In genomic region chr15:89899951-89900567, GRCh38 we compare ENCODE assay signal across 32 cellular contexts. TPM values are rescaled to one million over a fixed set of nuclear protein-coding genes. Genes with fewer than 3 reads are reported as not detected.
"Had no signal": no experiment of that assay in that cellular context is flagged by ENCODE, and none has a peak within 500 bp of the region (broad histone marks: within the 10 kb centered on the region; RNA-seq: fewer than 3 reads in every experiment).

No MANE protein-coding gene starts in this region.

- H3K9ac ChIP-seq: parathyroid adenoma had no signal

- H3K9me3 Mint-ChIP-seq: activated B cell treated with CpG ODN at 0.5 μM for 24 hours; activated CD8-positive, alpha-beta T cell treated with anti-CD3 and anti-CD28 coated beads for 36 hours; activated naive CD4-positive, alpha-beta T cell treated with anti-CD3 and anti-CD28 coated beads for 36 hours; activated naive CD8-positive, alpha-beta T cell treated with anti-CD3 and anti-CD28 coated beads for 36 hours; mesothelial cell of epicardium; naive thymus-derived CD8-positive, alpha-beta T cell; neural crest cell; stimulated activated naive CD8-positive, alpha-beta T cell treated with anti-CD3 and anti-CD28 coated beads, Interleukin-15, Interleukin-2, amounts not matched to agents 100 ng/mL and 50 ng/mL, for 24 hours; T-helper 1 cell treated with Interleukin-12 subunit alpha and Interleukin-12 subunit beta and Interleukin-4 antibody, amounts not matched to agents 30 μg/mL and 1 μg/mL, for 36 hours had no signal

- H3K27me3 Mint-ChIP-seq: activated CD8-positive, alpha-beta T cell treated with anti-CD3 and anti-CD28 coated beads for 36 hours; activated naive CD8-positive, alpha-beta T cell treated with anti-CD3 and anti-CD28 coated beads for 36 hours; stimulated activated naive CD8-positive, alpha-beta T cell treated with anti-CD3 and anti-CD28 coated beads, Interleukin-15, Interleukin-2, amounts not matched to agents 100 ng/mL and 50 ng/mL, for 24 hours had no signal

- H3K4me1 Mint-ChIP-seq: activated B cell treated with CpG ODN at 0.5 μM for 24 hours, mesothelial cell of epicardium, neural crest cell had no signal

- H3K4me1 ChIP-seq: adrenal gland, body of pancreas, parathyroid adenoma, psoas muscle, uterus had no signal

- H3K36me3 Mint-ChIP-seq: activated CD8-positive, alpha-beta memory T cell treated with anti-CD3 and anti-CD28 coated beads, Interleukin-2, amount 10 ng/mL, durations not matched to agents 7 days and 5 days; activated naive CD8-positive, alpha-beta T cell treated with anti-CD3 and anti-CD28 coated beads for 36 hours; naive thymus-derived CD8-positive, alpha-beta T cell had no signal

- H3K4me3 Mint-ChIP-seq: activated B cell treated with CpG ODN at 0.5 μM for 24 hours; activated CD8-positive, alpha-beta memory T cell treated with anti-CD3 and anti-CD28 coated beads, Interleukin-2, amount 10 ng/mL, durations not matched to agents 7 days and 5 days; activated CD8-positive, alpha-beta T cell treated with anti-CD3 and anti-CD28 coated beads for 36 hours; activated naive CD4-positive, alpha-beta T cell treated with anti-CD3 and anti-CD28 coated beads for 36 hours; activated naive CD8-positive, alpha-beta T cell treated with anti-CD3 and anti-CD28 coated beads for 36 hours; mesothelial cell of epicardium; naive thymus-derived CD8-positive, alpha-beta T cell; neural crest cell; stimulated activated naive CD8-positive, alpha-beta T cell treated with anti-CD3 and anti-CD28 coated beads, Interleukin-15, Interleukin-2, amounts not matched to agents 100 ng/mL and 50 ng/mL, for 24 hours; T-helper 1 cell treated with Interleukin-12 subunit alpha and Interleukin-12 subunit beta and Interleukin-4 antibody, amounts not matched to agents 30 μg/mL and 1 μg/mL, for 36 hours had no signal

- H3K4me2 ChIP-seq: smooth muscle cell had no signal

- H3K36me3 ChIP-seq: uterus had no signal

- ATAC-seq: activated CD8-positive, alpha-beta memory T cell treated with anti-CD3 and anti-CD28 coated beads, Interleukin-2, amount 10 ng/mL, durations not matched to agents 7 days and 5 days; activated CD8-positive, alpha-beta T cell treated with anti-CD3 and anti-CD28 coated beads for 36 hours; body of pancreas; naive thymus-derived CD8-positive, alpha-beta T cell; psoas muscle had no signal

- H3K27ac ChIP-seq: adrenal gland, body of pancreas, cardiac muscle cell, coronary artery, epithelial cell of prostate, esophagus squamous epithelium, parathyroid adenoma, psoas muscle, thoracic aorta, uterus had no signal

- H3K9me3 ChIP-seq: adrenal gland, body of pancreas, esophagus squamous epithelium, psoas muscle, thoracic aorta, uterus had no signal

- H3K27ac Mint-ChIP-seq: activated B cell treated with CpG ODN at 0.5 μM for 24 hours; activated CD8-positive, alpha-beta memory T cell treated with anti-CD3 and anti-CD28 coated beads, Interleukin-2, amount 10 ng/mL, durations not matched to agents 7 days and 5 days; activated CD8-positive, alpha-beta T cell treated with anti-CD3 and anti-CD28 coated beads for 36 hours; activated naive CD4-positive, alpha-beta T cell treated with anti-CD3 and anti-CD28 coated beads for 36 hours; mesothelial cell of epicardium; stimulated activated naive CD8-positive, alpha-beta T cell treated with anti-CD3 and anti-CD28 coated beads, Interleukin-15, Interleukin-2, amounts not matched to agents 100 ng/mL and 50 ng/mL, for 24 hours; T-helper 1 cell treated with Interleukin-12 subunit alpha and Interleukin-12 subunit beta and Interleukin-4 antibody, amounts not matched to agents 30 μg/mL and 1 μg/mL, for 36 hours had no signal

- H3K4me3 ChIP-seq: adrenal gland, body of pancreas, cardiac muscle cell, coronary artery, esophagus squamous epithelium, psoas muscle, smooth muscle cell, thoracic aorta, uterus had no signal

- DNase-seq: activated B cell treated with CpG ODN at 0.5 μM for 24 hours; activated CD4-positive, alpha-beta T cell treated with anti-CD3 and anti-CD28 coated beads, Interleukin-2, amount 50 U/mL, for 1 hour; activated CD8-positive, alpha-beta memory T cell treated with anti-CD3 and anti-CD28 coated beads, Interleukin-2, amount 10 ng/mL, durations not matched to agents 7 days and 5 days; activated CD8-positive, alpha-beta T cell treated with anti-CD3 and anti-CD28 coated beads for 36 hours; activated effector memory CD4-positive, alpha-beta T cell treated with anti-CD3 and anti-CD28 coated beads, Interleukin-2, amount 50 U/mL, for 16 hours; activated naive CD4-positive, alpha-beta T cell treated with anti-CD3 and anti-CD28 coated beads for 36 hours; activated naive CD8-positive, alpha-beta T cell treated with anti-CD3 and anti-CD28 coated beads for 36 hours; activated T-cell treated with anti-CD3 and anti-CD28 coated beads for 4 hours; adrenal gland; aorta; body of pancreas; esophagus squamous epithelium; foreskin melanocyte; islet precursor cell; naive thymus-derived CD8-positive, alpha-beta T cell; nucleus accumbens; psoas muscle; stimulated activated CD4-positive, alpha-beta T cell treated with anti-CD3 and anti-CD28 coated beads, Interleukin-1b, Interleukin-23, amount 100 ng/mL, for 48 hours; SW 1271; T1000; trophoblast cell; uterus had no signal

- H3K27me3 ChIP-seq: adrenal gland, body of pancreas, cardiac muscle cell, esophagus squamous epithelium, uterus had no signal

RNA-seq across cellular contexts. Expression of gene ARPIN, which starts 12.7 kb away (rescaled TPM):
- total RNA-seq: activated B cell treated with CpG ODN at 0.5 μM for 24 hours; activated CD8-positive, alpha-beta memory T cell treated with anti-CD3 and anti-CD28 coated beads, Interleukin-2, amount 10 ng/mL, durations not matched to agents 7 days and 5 days; activated CD8-positive, alpha-beta T cell treated with anti-CD3 and anti-CD28 coated beads for 36 hours; activated naive CD4-positive, alpha-beta T cell treated with anti-CD3 and anti-CD28 coated beads for 36 hours; activated naive CD8-positive, alpha-beta T cell treated with anti-CD3 and anti-CD28 coated beads for 36 hours had no signal
